Comparison of ENCODE assay signal across 8 cellular contexts in the genomic region with DNA sequence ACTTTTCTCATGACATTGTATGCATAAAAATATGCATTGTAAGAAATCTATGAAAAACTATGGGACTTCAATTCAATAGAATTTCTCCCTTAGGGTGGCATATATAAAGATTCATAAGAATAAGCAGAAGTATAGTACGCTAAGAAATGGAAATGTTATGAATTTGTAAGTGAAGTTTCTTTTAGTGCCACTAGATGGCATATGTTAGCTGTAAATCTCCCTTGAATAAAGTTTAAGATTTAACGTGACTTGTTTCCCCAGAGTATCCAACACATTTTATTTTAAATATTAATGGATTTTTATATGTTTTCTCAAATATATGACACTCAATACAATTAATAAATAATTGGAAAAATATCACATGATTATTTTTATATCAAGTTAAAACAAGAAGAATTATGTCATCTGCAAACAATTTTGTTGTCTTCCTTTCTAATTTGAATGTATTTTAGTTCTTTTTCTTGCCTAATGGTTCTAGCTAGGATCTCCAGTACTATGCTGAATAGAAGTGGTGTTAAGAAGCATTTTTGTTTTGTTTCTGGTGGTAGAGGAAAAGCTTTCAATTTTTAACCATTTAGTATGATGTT.
DNase-seq lines count a peak whose midpoint lies in the region; ATAC-seq, FAIRE-seq and TF ChIP-seq lines count a peak whose summit lies in the region.

No MANE protein-coding gene starts in this region.

- no peak overlapping the region for H3K4me3 ChIP-seq in left ventricle myocardium inferior

- no peak for FAIRE-seq in HTR-8/SVneo (lab: Jason Lieb, UNC)

- DNase-seq in Right ventricle myocardium superior (no peak), left cardiac atrium (no peak), HTR-8/SVneo (ENCODE audit: insufficient read length, low spot score) (peak; percentile 10), SKM-1 treated with dmso at 0.1 percent for 144 hours (lab: John Stamatoyannopoulos, UW; ENCODE audit: unreplicated experiment) (peak; percentile 71), left ventricle myocardium inferior (no peak), ecto neural progenitor cell (ENCODE audit: low spot score) (no peak), activated gamma-delta T cell (lab: John Stamatoyannopoulos, UW) (no peak), NCI-H2029 (lab: John Stamatoyannopoulos, UW) (no peak)

- H3K9me3 ChIP-seq in left ventricle myocardium inferior (replicated peaks) = no peaks in the 10 kb centered on the region

- H3K4me1 ChIP-seq in left ventricle myocardium inferior = peaks cover 4% of the 10 kb centered on the region

- intact Hi-C loops in Right ventricle myocardium superior (cut with DNase I) = loop anchor here (10.0 kb wide), 1 partner anchor 1092 kb away; no protein-coding TSS in a partner anchor
- intact Hi-C loops in left cardiac atrium (cut with DNase I) = loop anchor here in 1 of 2 donors (10.0 kb wide), 1 partner anchor 1122 kb away; no protein-coding TSS in a partner anchor
- intact Hi-C loops in left ventricle myocardium inferior (cut with micrococcal nuclease) = no loop called here

- H3K27me3 ChIP-seq in left ventricle myocardium inferior (ENCODE audit: low read depth) = no peaks in the 10 kb centered on the region

- no peak overlapping the region for H3K27ac ChIP-seq in left ventricle myocardium inferior (replicated peaks)

- no peaks in the 10 kb centered on the region for H3K36me3 ChIP-seq in left ventricle myocardium inferior

- peak; percentile 76 for TF ChIP-seq CTCF in left ventricle myocardium inferior (IDR thresholded peaks at IDR 0.05; ENCODE audit: borderline replicate concordance)

- ATAC-seq in Right ventricle myocardium superior (ENCODE audit: poor library complexity) = peak; percentile 64
- no peak for ATAC-seq in left cardiac atrium

Comparison
In these comparisons a context has a peak if more than half of its experiments do, and no peak if none do; other contexts are left out.
1. DNase-seq: peak in HTR-8/SVneo (single experiment) and SKM-1 treated with dmso at 0.1 percent for 144 hours (single experiment); none in Right ventricle myocardium superior (single experiment), left cardiac atrium (single experiment), left ventricle myocardium inferior (single experiment), ecto neural progenitor cell (single experiment), activated gamma-delta T cell (single experiment) and NCI-H2029 (single experiment).